In genomic region chr11:128036006-128036405, GRCh38 we compare ENCODE assay signal across 1 cellular context.
TF ChIP-seq lines count a peak whose summit lies in the region.

No MANE protein-coding gene starts in this region.

TF ChIP-seq in IMR-90, 13 proteins besides CTCF, POLR2A, EP300 and RAD21:
- TF ChIP-seq MAZ (IDR thresholded peaks at IDR 0.05; ENCODE audit: borderline replicate concordance, low read depth, low read length) (no peak), CHD1 (IDR thresholded peaks at IDR 0.05; ENCODE audit: low read depth, low read length) (no peak), NFE2L2 (IDR thresholded peaks at IDR 0.05; ENCODE audit: low read depth, low read length) (no peak), RCOR1 (IDR thresholded peaks at IDR 0.05; ENCODE audit: insufficient replicate concordance, low read length) (no peak), ELK1 (IDR thresholded peaks at IDR 0.05; ENCODE audit: borderline replicate concordance, low read depth, low read length) (no peak), FOS (IDR thresholded peaks at IDR 0.05; ENCODE audit: low read depth, low read length) (no peak), CEBPB (IDR thresholded peaks at IDR 0.05; ENCODE audit: low read depth, low read length) (no peak), RFX5 (IDR thresholded peaks at IDR 0.05; ENCODE audit: low read depth, low read length) (no peak), BHLHE40 (IDR thresholded peaks at IDR 0.05; ENCODE audit: low read depth, low read length) (no peak), SMC3 (IDR thresholded peaks at IDR 0.05; ENCODE audit: low read depth, low read length) (no peak), MAFK (IDR thresholded peaks at IDR 0.05; ENCODE audit: low read depth, low read length) (no peak), MXI1 (IDR thresholded peaks at IDR 0.05; ENCODE audit: borderline replicate concordance, low read depth, low read length) (no peak)
- TF ChIP-seq, protein P1, sequence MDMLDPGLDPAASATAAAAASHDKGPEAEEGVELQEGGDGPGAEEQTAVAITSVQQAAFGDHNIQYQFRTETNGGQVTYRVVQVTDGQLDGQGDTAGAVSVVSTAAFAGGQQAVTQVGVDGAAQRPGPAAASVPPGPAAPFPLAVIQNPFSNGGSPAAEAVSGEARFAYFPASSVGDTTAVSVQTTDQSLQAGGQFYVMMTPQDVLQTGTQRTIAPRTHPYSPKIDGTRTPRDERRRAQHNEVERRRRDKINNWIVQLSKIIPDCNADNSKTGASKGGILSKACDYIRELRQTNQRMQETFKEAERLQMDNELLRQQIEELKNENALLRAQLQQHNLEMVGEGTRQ (IDR thresholded peaks at IDR 0.05; ENCODE audit: low read depth, low read length) = no peak
